In genomic region chr5:34609951-34610431, GRCh38 we compare ENCODE assay signal across 16 cellular contexts. TPM values are rescaled to one million over a fixed set of nuclear protein-coding genes. Genes with fewer than 3 reads are reported as not detected.
A peak's percentile ranks its signal among the peaks of the same experiment; 100 is the strongest.
DNase-seq lines count a peak whose midpoint lies in the region; TF ChIP-seq lines count a peak whose summit lies in the region.
"Had no signal": no experiment of that assay in that cellular context is flagged by ENCODE, and none has a peak within 500 bp of the region (broad histone marks: within the 10 kb centered on the region; RNA-seq: fewer than 3 reads in every experiment).

No MANE protein-coding gene starts in this region.

- no peak overlapping the region for H3K4me3 Mint-ChIP-seq in nephron progenitor cell
- H3K4me3 Mint-ChIP-seq: activated CD8-positive, alpha-beta T cell treated with anti-CD3 and anti-CD28 coated beads, Interleukin-2, amount 10 ng/mL, durations not matched to agents 7 days and 5 days; activated naive CD4-positive, alpha-beta T cell treated with anti-CD3 and anti-CD28 coated beads, Interleukin-2, amount 10 ng/mL, durations not matched to agents 7 days and 5 days; B cell had no signal

- peaks cover 11% of the 10 kb centered on the region for H3K4me1 Mint-ChIP-seq in nephron progenitor cell
- H3K4me1 Mint-ChIP-seq: activated naive CD4-positive, alpha-beta T cell treated with anti-CD3 and anti-CD28 coated beads, Interleukin-2, amount 10 ng/mL, durations not matched to agents 7 days and 5 days had no signal

- peak overlapping the region; percentile 18 for H3K27ac Mint-ChIP-seq in nephron progenitor cell
- H3K27ac Mint-ChIP-seq: activated CD8-positive, alpha-beta T cell treated with anti-CD3 and anti-CD28 coated beads, Interleukin-2, amount 10 ng/mL, durations not matched to agents 7 days and 5 days; activated naive CD4-positive, alpha-beta T cell treated with anti-CD3 and anti-CD28 coated beads, Interleukin-2, amount 10 ng/mL, durations not matched to agents 7 days and 5 days; B cell had no signal

- no peaks in the 10 kb centered on the region for H3K9me3 Mint-ChIP-seq in nephron progenitor cell
- H3K9me3 Mint-ChIP-seq: activated naive CD4-positive, alpha-beta T cell treated with anti-CD3 and anti-CD28 coated beads, Interleukin-2, amount 10 ng/mL, durations not matched to agents 7 days and 5 days had no signal

- DNase-seq in Daoy (ENCODE audit: low read depth) (peak; percentile 69), NCI-H69 (lab: John Stamatoyannopoulos, UW) (peak; percentile 35), choroid plexus epithelial cell (ENCODE audit: low read depth) (peak; percentile 53), nephron progenitor cell (no peak), NCI-H82 treated with DMSO at 0.1 percent for 48 hours (lab: John Stamatoyannopoulos, UW; ENCODE audit: unreplicated experiment) (no peak), mucosa of gallbladder (ENCODE audit: low spot score) (no peak), RPMI8226 (no peak), activated T-cell treated with anti-CD3 and anti-CD28 coated beads for 4 hours (no peak)
- DNase-seq: activated CD8-positive, alpha-beta T cell treated with anti-CD3 and anti-CD28 coated beads, Interleukin-2, amount 10 ng/mL, durations not matched to agents 7 days and 5 days; activated naive CD4-positive, alpha-beta T cell treated with anti-CD3 and anti-CD28 coated beads, Interleukin-2, amount 10 ng/mL, durations not matched to agents 7 days and 5 days; DND-41; NCI-H2171; occipital lobe; T-helper 9 cell had no signal

- H3K27me3 Mint-ChIP-seq in nephron progenitor cell (ENCODE audit: low read depth, poor library complexity), result peaks cover 7% of the 10 kb centered on the region
- H3K27me3 Mint-ChIP-seq: activated naive CD4-positive, alpha-beta T cell treated with anti-CD3 and anti-CD28 coated beads, Interleukin-2, amount 10 ng/mL, durations not matched to agents 7 days and 5 days had no signal

- TF ChIP-seq CTCF in choroid plexus epithelial cell (conservative IDR thresholded peaks at IDR 0.05; ENCODE audit: low read depth, low read length) (no peak), nephron progenitor cell (IDR thresholded peaks at IDR 0.05) (no peak)

- no peak overlapping the region for H3K4me3 ChIP-seq in choroid plexus epithelial cell (ENCODE audit: low read depth, low read length)
- H3K4me3 ChIP-seq: gastroesophageal sphincter had no signal

- H3K36me3 Mint-ChIP-seq in nephron progenitor cell (ENCODE audit: low read depth), result no peaks in the 10 kb centered on the region
- H3K36me3 Mint-ChIP-seq: activated naive CD4-positive, alpha-beta T cell treated with anti-CD3 and anti-CD28 coated beads, Interleukin-2, amount 10 ng/mL, durations not matched to agents 7 days and 5 days had no signal

RNA-seq across cellular contexts. Expression of gene RAI14, which starts 46.1 kb away (rescaled TPM):
- total RNA-seq in Daoy (2014; rRNA removed; shearing (Covaris generic)), result 54.9 and 60.0 TPM in 2 replicates
- total RNA-seq in mucosa of gallbladder, result 56.0 TPM
- total RNA-seq: activated CD8-positive, alpha-beta T cell treated with anti-CD3 and anti-CD28 coated beads, Interleukin-2, amount 10 ng/mL, durations not matched to agents 7 days and 5 days had no signal

Comparison
In these comparisons a context has a peak if more than half of its experiments do, and no peak if none do; other contexts are left out.
1. DNase-seq: peak in Daoy (single experiment), NCI-H69 (single experiment) and choroid plexus epithelial cell (single experiment); none in nephron progenitor cell (single experiment), NCI-H82 treated with DMSO at 0.1 percent for 48 hours (single experiment), mucosa of gallbladder (single experiment), RPMI8226 (single experiment) and activated T-cell treated with anti-CD3 and anti-CD28 coated beads for 4 hours (single experiment).